18 cellular contexts compared by ENCODE assay signal in genomic region chr11:118533769-118534729, GRCh38. TPM values are rescaled to one million over a fixed set of nuclear protein-coding genes. Genes with fewer than 3 reads are reported as not detected.
DNase-seq lines count a peak whose midpoint lies in the region; ATAC-seq, FAIRE-seq and TF ChIP-seq lines count a peak whose summit lies in the region.
"Had no signal": no experiment of that assay in that cellular context is flagged by ENCODE, and none has a peak within 500 bp of the region (broad histone marks: within the 10 kb centered on the region; RNA-seq: fewer than 3 reads in every experiment).

No MANE protein-coding gene starts in this region.

- DNase-seq in Caco-2 (peak; percentile 75 to 87), K562 (ENCODE audit: extremely low read depth in 1 of 4, low spot score in 3 of 4) (peak in 2 of 4 experiments; percentile 34 to 41), left lung (no peak), small intestine (peak; percentile 99), iPS-NIHi11 (ENCODE audit: low spot score) (no peak), COLO668 (lab: John Stamatoyannopoulos, UW; ENCODE audit: unreplicated experiment) (no peak)
- no peak for DNase-seq in activated CD4-positive, alpha-beta T cell treated with anti-CD3 and anti-CD28 coated beads, Interleukin-2, amount 50 U/mL, for 48 hours
- DNase-seq: activated CD4-positive, alpha-beta T cell treated with anti-CD3 and anti-CD28 coated beads for 36 hours; activated naive CD4-positive, alpha-beta T cell treated with anti-CD3 and anti-CD28 coated beads for 36 hours; BE2C; DMS79; effector memory CD4-positive, alpha-beta T cell; HFFc6; NCI-H187 treated with DMSO at 0.1 percent for 48 hours; stomach had no signal

- peak; percentile 19 for FAIRE-seq in K562 (lab: Jason Lieb, UNC)
- no peak for FAIRE-seq in small intestine (lab: Jason Lieb, UNC)
- FAIRE-seq: bronchial epithelial cell had no signal

- H3K4me3 ChIP-seq in Caco-2 (ENCODE audit: low read depth, low read length), result no peak overlapping the region
- no peak overlapping the region for H3K4me3 ChIP-seq in K562
- H3K4me3 ChIP-seq in left lung, result no peak overlapping the region
- peak overlapping the region in 1 of 2 donors; percentile 48 for H3K4me3 ChIP-seq in small intestine (ENCODE audit: low read depth in 1 of 2, low read length in 2 of 2)
- H3K4me3 ChIP-seq: stomach had no signal

- no peak for TF ChIP-seq POLR2A in K562 (conservative IDR thresholded peaks at IDR 0.05)

- intact Hi-C loops in Caco-2 (cut with micrococcal nuclease; ENCODE audit: unreplicated experiment), result loop anchor here (1.0 to 2.0 kb wide), 2 partner anchors 19 to 32 kb away; no protein-coding TSS in a partner anchor
- intact Hi-C loops in K562 (cut with micrococcal nuclease), result loop anchor here (5.0 kb wide), 1 partner anchor 33 kb away; the partner anchor contains the start of gene IFT46
- intact Hi-C loops in left lung (cut with DNase I), result no loop called here

- H3K4me3 Mint-ChIP-seq in Caco-2 (ENCODE audit: unreplicated experiment), result peak overlapping the region; percentile 20
- H3K4me3 Mint-ChIP-seq: activated CD4-positive, alpha-beta T cell treated with anti-CD3 and anti-CD28 coated beads for 36 hours; activated naive CD4-positive, alpha-beta T cell treated with anti-CD3 and anti-CD28 coated beads for 36 hours; HFFc6 had no signal

- peak in 1 of 2 experiments; percentile 32; a peak in 1 of 4 replicates for TF ChIP-seq RAD21 in K562 (CRISPR knock-in tag; conservative IDR thresholded peaks at IDR 0.05 in 1 of 2, IDR thresholded peaks at IDR 0.05 in 1 of 2)

- POLR2A ChIA-PET in Caco-2 (lab: Charles Lee), result interaction anchor here (0.6 kb wide), 1 partner anchor 57 kb away, joined by 3 read pairs; no protein-coding TSS in a partner anchor
- POLR2A ChIA-PET in K562 (lab: Yijun Ruan, JAX), result interaction anchor here (0.6 to 0.8 kb wide), 2 partner anchors 28 to 676 kb away, joined by 3 to 5 read pairs; no protein-coding TSS in a partner anchor

- H3K36me3 Mint-ChIP-seq in Caco-2 (ENCODE audit: insufficient read depth, unreplicated experiment), result peaks cover 18% of the 10 kb centered on the region

- CTCF ChIA-PET in Caco-2 (lab: Charles Lee) (interaction anchor here (0.5 to 1.2 kb wide), 2 partner anchors 34 to 363 kb away, joined by 4 read pairs; no protein-coding TSS in a partner anchor), K562 (lab: Yijun Ruan, JAX; ENCODE audit: low intra/inter-chr PET ratio) (no interaction called here)

- H3K9me3 ChIP-seq in Caco-2 (no peaks in the 10 kb centered on the region), K562 (replicated peaks; ENCODE audit: control insufficient read depth, insufficient read depth, low read depth, low read length) (no peaks in the 10 kb centered on the region), left lung (no peaks in the 10 kb centered on the region), small intestine (ENCODE audit: control insufficient read depth, low read depth) (no peaks in the 10 kb centered on the region)
- H3K9me3 ChIP-seq: BE2C, stomach had no signal

- H3K9me1 ChIP-seq in K562 (ENCODE audit: control insufficient read depth, insufficient read depth, low read length), result no peaks in the 10 kb centered on the region

- no peak for TF ChIP-seq EP300 in K562 (IDR thresholded peaks at IDR 0.05; ENCODE audit: low read length)

- 34% methylated on average over 25 of the region's 27 CpGs for WGBS in K562 (ENCODE audit: insufficient coverage, low coverage, missing lambda C conversion rate)
- 16 to 61% (median 31%) methylated on average over 27 of the region's 27 CpGs for WGBS in small intestine, 3 donors

- no peaks in the 10 kb centered on the region for H3K9me3 Mint-ChIP-seq in Caco-2 (ENCODE audit: unreplicated experiment)
- H3K9me3 Mint-ChIP-seq: activated naive CD4-positive, alpha-beta T cell treated with anti-CD3 and anti-CD28 coated beads for 36 hours; HFFc6; IgD-negative memory B cell had no signal

- TF ChIP-seq CTCF in Caco-2 (IDR thresholded peaks at IDR 0.05; ENCODE audit: insufficient read depth in 1 of 2, low read depth in 1 of 2, low read length in 1 of 2, severe bottlenecking in 1 of 2, unreplicated experiment in 1 of 2), result peak; percentile 6 to 55
- peak in 2 of 3 experiments; percentile 22 to 28; a peak in 3 of 6 replicates for TF ChIP-seq CTCF in K562 (IDR thresholded peaks at IDR 0.05 in 2 of 3, conservative IDR thresholded peaks at IDR 0.05 in 1 of 3; ENCODE audit: insufficient read depth in 2 of 3, low read depth in 1 of 3, low read length in 3 of 3)
- no peak for TF ChIP-seq CTCF in left lung (IDR thresholded peaks at IDR 0.05)

- H3K27ac ChIP-seq in K562 (ENCODE audit: extremely low read depth, low read depth, low read length), result no peak overlapping the region
- H3K27ac ChIP-seq in left lung, result no peak overlapping the region
- H3K27ac ChIP-seq in small intestine (ENCODE audit: low read depth in 1 of 2, low read length in 1 of 2), result peak overlapping the region; percentile 90 to 96
- H3K27ac ChIP-seq: stomach had no signal

- no peaks in the 10 kb centered on the region; the same call in 2 of the 3 replicates for H3K79me2 ChIP-seq in K562 (ENCODE audit: control insufficient read depth, insufficient read depth, low read length)

- no TSS peak for BruUV-seq in Caco-2 (replicated peaks; lab: Mats Ljungman, UMichigan)
- no TSS peak for BruUV-seq in K562 (replicated peaks; lab: Mats Ljungman, UMichigan)

- in situ Hi-C loops in K562 (cut with MboI), result no loop called here

- peak overlapping the region; percentile 53 for H3K27ac Mint-ChIP-seq in Caco-2 (ENCODE audit: unreplicated experiment)
- H3K27ac Mint-ChIP-seq: activated CD4-positive, alpha-beta T cell treated with anti-CD3 and anti-CD28 coated beads for 36 hours; activated naive CD4-positive, alpha-beta T cell treated with anti-CD3 and anti-CD28 coated beads for 36 hours; HFFc6; IgD-negative memory B cell had no signal

- peaks cover 4% of the 10 kb centered on the region for H3K36me3 ChIP-seq in Caco-2 (ENCODE audit: control insufficient read depth, insufficient read depth, low read length)
- H3K36me3 ChIP-seq in K562 (ENCODE audit: control insufficient read depth, insufficient read depth, low read length), result no peaks in the 10 kb centered on the region
- no peaks in the 10 kb centered on the region for H3K36me3 ChIP-seq in left lung
- H3K36me3 ChIP-seq in small intestine (ENCODE audit: control insufficient read depth in 2 of 2, insufficient read depth in 2 of 2, low read length in 2 of 2), result no peaks in the 10 kb centered on the region
- H3K36me3 ChIP-seq: BE2C had no signal

- H3K27me3 ChIP-seq in Caco-2 (replicated peaks; ENCODE audit: control insufficient read depth, insufficient read depth, low read length) (no peaks in the 10 kb centered on the region), K562 (ENCODE audit: control insufficient read depth in 2 of 2, insufficient read depth in 2 of 2, low read length in 2 of 2) (no peaks in the 10 kb centered on the region), left lung (peaks cover 0 to 18% of the 10 kb centered on the region in 2 donors), small intestine (ENCODE audit: control insufficient read depth in 2 of 2, insufficient read depth in 2 of 2, low read length in 2 of 2) (no peaks in the 10 kb centered on the region)
- H3K27me3 ChIP-seq: BE2C, stomach had no signal

- peak overlapping the region in 1 of 2 experiments; percentile 10; a peak in 1 of 4 replicates for H3K9ac ChIP-seq in K562 (ENCODE audit: insufficient read depth in 1 of 2, low read depth in 2 of 2, low read length in 2 of 2)

- peak; percentile 10; the same call in 2 of the 3 replicates for ATAC-seq in K562
- peak; percentile 3 for ATAC-seq in left lung
- ATAC-seq: activated CD4-positive, alpha-beta T cell treated with anti-CD3 and anti-CD28 coated beads for 36 hours had no signal

- H3K4me2 ChIP-seq in K562 (ENCODE audit: insufficient read depth, low read length), result no peak overlapping the region

- no peaks in the 10 kb centered on the region for H3K27me3 Mint-ChIP-seq in Caco-2 (ENCODE audit: insufficient read depth, unreplicated experiment)
- H3K27me3 Mint-ChIP-seq: activated CD4-positive, alpha-beta T cell treated with anti-CD3 and anti-CD28 coated beads for 36 hours; IgD-negative memory B cell had no signal

- H4K20me1 ChIP-seq in K562 (replicated peaks; ENCODE audit: control insufficient read depth, insufficient read depth, low read length), result no peaks in the 10 kb centered on the region

- H3K4me1 ChIP-seq in Caco-2, result peaks cover 32% of the 10 kb centered on the region
- H3K4me1 ChIP-seq in K562 (replicated peaks in 1 of 2; ENCODE audit: control insufficient read depth in 2 of 2, insufficient read depth in 2 of 2, low read length in 2 of 2), result peaks cover 17 to 40% of the 10 kb centered on the region in 2 experiments
- peaks cover 7 to 23% of the 10 kb centered on the region in 2 donors for H3K4me1 ChIP-seq in left lung
- H3K4me1 ChIP-seq in small intestine (ENCODE audit: control insufficient read depth in 2 of 2, insufficient read depth in 1 of 2, low read depth in 1 of 2, low read length in 1 of 2), result peaks cover 0 to 3% of the 10 kb centered on the region in 2 donors
- H3K4me1 ChIP-seq: BE2C had no signal

- H3K4me1 Mint-ChIP-seq in Caco-2 (ENCODE audit: low read depth, unreplicated experiment), result peaks cover 39% of the 10 kb centered on the region

- peak overlapping the region; percentile 25; the same call in 1 of the 2 replicates for H2AFZ ChIP-seq in K562 (ENCODE audit: low read depth, low read length)

RNA-seq across cellular contexts. Expression of gene TMEM25, which starts 3.1 kb away (rescaled TPM):
- total RNA-seq in Caco-2 (2022), result 53.8 and 63.1 TPM in 2 replicates
- total RNA-seq in K562 (2011; cell fraction: chromatin; rRNA removed; ENCODE audit: low replicate concordance), result 15.4 and 39.3 TPM in 2 replicates
- total RNA-seq in K562 (2011; cell fraction: nucleolus; rRNA removed), result 19.7 and 20.1 TPM in 2 replicates
- 15.8 and 18.2 TPM in 2 replicates for total RNA-seq in K562 (2011; cell fraction: nucleoplasm; rRNA removed)
- 1.5 and 2.1 TPM in 2 replicates for total RNA-seq in K562 (2014; rRNA removed)
- total RNA-seq in K562 (2014; rRNA removed; fragmentation: Illumina TruSeq; extraction: Trizol), result 0.77 and 1.2 TPM in 2 replicates
- total RNA-seq in K562 (2015; rRNA removed; fragmentation: Illumina TruSeq; extraction: Trizol), result 1.8 and 2.0 TPM in 2 replicates
- total RNA-seq in K562 (2021), result 3.2 TPM in 2 replicates
- polyA plus RNA-seq in K562 (2011; rRNA removed), result 2.2 and 7.1 TPM in 2 replicates
- 4.0 and 6.3 TPM in 2 replicates for polyA plus RNA-seq in K562 (2011; cell fraction: cytosol; rRNA removed)
- 35.3 and 59.2 TPM in 2 replicates for polyA plus RNA-seq in K562 (2011; cell fraction: nucleus; rRNA removed)
- 1.6 and 4.2 TPM in 2 replicates for polyA plus RNA-seq in K562 (2012)
- 2.7 and 3.4 TPM in 2 replicates for polyA plus RNA-seq in K562 (2014; fragmentation: Illumina TruSeq; extraction: Trizol)
- under 1 TPM; 0.34 to 0.49 TPM for polyA plus RNA-seq in K562 (2014; fragmentation: Nextera tagmentation; extraction: Ambion mirVana)
- polyA plus RNA-seq in K562 (2014; rRNA removed), result 3.8 and 4.3 TPM in 2 replicates
- polyA minus RNA-seq in K562 (2011; rRNA and poly(A)+ RNA removed), result 4.1 and 5.3 TPM in 2 replicates
- polyA minus RNA-seq in K562 (2011; cell fraction: cytosol; rRNA and poly(A)+ RNA removed), result 2.1 and 6.1 TPM in 2 replicates
- polyA minus RNA-seq in K562 (2011; cell fraction: nucleus; rRNA and poly(A)+ RNA removed), result 11.3 and 17.8 TPM in 2 replicates
- 10 to 100 TPM; 15.4 to 33.2 TPM for total RNA-seq in left lung
- polyA plus RNA-seq in small intestine, result 100 to 1,000 TPM in 2 of 3 donors, 10 to 100 TPM in 1; 49.7 to 128 (median 103) TPM

RNA-seq across cellular contexts. Expression of gene TTC36, which starts 6.8 kb away (rescaled TPM):
- total RNA-seq in Caco-2 (2022) (1.2 and 3.3 TPM in 2 replicates), K562 (2014; rRNA removed) (0.78 TPM in 1 of 2 replicates, not detected in the other), K562 (2014; rRNA removed; fragmentation: Illumina TruSeq; extraction: Trizol) (not detected in 2 replicates), K562 (2015; rRNA removed; fragmentation: Illumina TruSeq; extraction: Trizol) (not detected in 2 replicates), K562 (2021) (0.22 and 0.36 TPM in 2 replicates), left lung (under 1 TPM in 1 of 2 donors, not detected in 1; 0.82 TPM)
- total RNA-seq in K562 (2011; cell fraction: chromatin; rRNA removed; ENCODE audit: low replicate concordance), result not detected in 2 replicates
- total RNA-seq in K562 (2011; cell fraction: nucleolus; rRNA removed), result 0.66 and 0.83 TPM in 2 replicates
- not detected in 2 replicates for total RNA-seq in K562 (2011; cell fraction: nucleoplasm; rRNA removed)
- polyA plus RNA-seq in K562 (2011; rRNA removed) (not detected in 2 replicates), K562 (2014; fragmentation: Illumina TruSeq; extraction: Trizol) (not detected in 2 replicates), K562 (2014; fragmentation: Nextera tagmentation; extraction: Ambion mirVana) (not detected), K562 (2014; rRNA removed) (0.23 and 0.59 TPM in 2 replicates), small intestine (10 to 100 TPM in 2 of 3 donors, 1 to 10 TPM in 1; 3.4 to 91.3 (median 26.6) TPM)
- polyA plus RNA-seq in K562 (2011; cell fraction: cytosol; rRNA removed), result 0.06 TPM in 1 of 2 replicates, not detected in the other
- 0.18 and 0.53 TPM in 2 replicates for polyA plus RNA-seq in K562 (2011; cell fraction: nucleus; rRNA removed)
- polyA plus RNA-seq in K562 (2012), result 0.14 and 0.15 TPM in 2 replicates
- polyA minus RNA-seq in K562 (2011; rRNA and poly(A)+ RNA removed), result not detected in 2 replicates
- not detected in 2 replicates for polyA minus RNA-seq in K562 (2011; cell fraction: cytosol; rRNA and poly(A)+ RNA removed)
- 0.27 and 0.78 TPM in 2 replicates for polyA minus RNA-seq in K562 (2011; cell fraction: nucleus; rRNA and poly(A)+ RNA removed)
- total RNA-seq: activated naive CD4-positive, alpha-beta T cell treated with anti-CD3 and anti-CD28 coated beads for 36 hours; bronchial epithelial cell; NCI-H460 had no signal

RNA-seq across cellular contexts. Expression of gene IFT46, which starts 31.7 kb away (rescaled TPM):
- total RNA-seq in Caco-2 (2022) (26.8 and 30.6 TPM in 2 replicates), K562 (2014; rRNA removed) (11.8 and 12.0 TPM in 2 replicates), K562 (2014; rRNA removed; fragmentation: Illumina TruSeq; extraction: Trizol) (14.3 and 15.2 TPM in 2 replicates), K562 (2015; rRNA removed; fragmentation: Illumina TruSeq; extraction: Trizol) (15.2 and 16.6 TPM in 2 replicates), K562 (2021) (9.9 and 10.1 TPM in 2 replicates), left lung (10 to 100 TPM; 15.6 to 19.1 TPM)
- 15.4 and 15.5 TPM in 2 replicates for total RNA-seq in K562 (2011; cell fraction: chromatin; rRNA removed; ENCODE audit: low replicate concordance)
- total RNA-seq in K562 (2011; cell fraction: nucleolus; rRNA removed), result 7.9 and 8.5 TPM in 2 replicates
- 11.7 and 12.6 TPM in 2 replicates for total RNA-seq in K562 (2011; cell fraction: nucleoplasm; rRNA removed)
- polyA plus RNA-seq in K562 (2011; rRNA removed) (16.8 and 30.4 TPM in 2 replicates), K562 (2014; fragmentation: Illumina TruSeq; extraction: Trizol) (15.9 and 18.9 TPM in 2 replicates), K562 (2014; fragmentation: Nextera tagmentation; extraction: Ambion mirVana) (10 to 100 TPM; 24.2 to 29.5 TPM), K562 (2014; rRNA removed) (14.3 and 14.8 TPM in 2 replicates), small intestine (1 to 10 TPM; 5.8 to 9.5 (median 7.3) TPM)
- 10.8 and 26.7 TPM in 2 replicates for polyA plus RNA-seq in K562 (2011; cell fraction: cytosol; rRNA removed)
- polyA plus RNA-seq in K562 (2011; cell fraction: nucleus; rRNA removed), result 8.8 and 20.4 TPM in 2 replicates
- 10.6 and 13.5 TPM in 2 replicates for polyA plus RNA-seq in K562 (2012)
- polyA minus RNA-seq in K562 (2011; rRNA and poly(A)+ RNA removed), result 14.8 and 27.5 TPM in 2 replicates
- polyA minus RNA-seq in K562 (2011; cell fraction: cytosol; rRNA and poly(A)+ RNA removed), result 5.8 and 6.4 TPM in 2 replicates
- polyA minus RNA-seq in K562 (2011; cell fraction: nucleus; rRNA and poly(A)+ RNA removed), result 2.0 and 6.7 TPM in 2 replicates

RNA-seq across cellular contexts. Expression of gene ARCN1, which starts 38.2 kb away (rescaled TPM):
- total RNA-seq in Caco-2 (2022) (313 and 330 TPM in 2 replicates), K562 (2014; rRNA removed) (47.4 and 50.4 TPM in 2 replicates), K562 (2014; rRNA removed; fragmentation: Illumina TruSeq; extraction: Trizol) (76.4 and 87.6 TPM in 2 replicates), K562 (2015; rRNA removed; fragmentation: Illumina TruSeq; extraction: Trizol) (72.3 and 77.9 TPM in 2 replicates), K562 (2021) (87.6 and 94.4 TPM in 2 replicates), left lung (100 to 1,000 TPM; 141 to 163 TPM)
- total RNA-seq in K562 (2011; cell fraction: chromatin; rRNA removed; ENCODE audit: low replicate concordance), result 33.0 and 70.2 TPM in 2 replicates
- total RNA-seq in K562 (2011; cell fraction: nucleolus; rRNA removed), result 25.1 and 26.7 TPM in 2 replicates
- 50.7 and 82.0 TPM in 2 replicates for total RNA-seq in K562 (2011; cell fraction: nucleoplasm; rRNA removed)
- polyA plus RNA-seq in K562 (2011; rRNA removed) (224 and 237 TPM in 2 replicates), K562 (2014; fragmentation: Illumina TruSeq; extraction: Trizol) (109 and 126 TPM in 2 replicates), K562 (2014; fragmentation: Nextera tagmentation; extraction: Ambion mirVana) (10 to 100 TPM; 30.0 to 43.5 TPM), K562 (2014; rRNA removed) (75.8 and 81.0 TPM in 2 replicates), small intestine (100 to 1,000 TPM in 2 of 3 donors, 10 to 100 TPM in 1; 79.7 to 125 (median 103) TPM)
- polyA plus RNA-seq in K562 (2011; cell fraction: cytosol; rRNA removed), result 136 and 284 TPM in 2 replicates
- 27.6 and 58.6 TPM in 2 replicates for polyA plus RNA-seq in K562 (2011; cell fraction: nucleus; rRNA removed)
- polyA plus RNA-seq in K562 (2012), result 72.5 and 103 TPM in 2 replicates
- polyA minus RNA-seq in K562 (2011; rRNA and poly(A)+ RNA removed), result 236 and 317 TPM in 2 replicates
- polyA minus RNA-seq in K562 (2011; cell fraction: cytosol; rRNA and poly(A)+ RNA removed), result 88.0 and 104 TPM in 2 replicates
- 8.8 and 22.3 TPM in 2 replicates for polyA minus RNA-seq in K562 (2011; cell fraction: nucleus; rRNA and poly(A)+ RNA removed)

Comparison
In these comparisons a context has a peak if more than half of its experiments do, and no peak if none do; other contexts are left out.
1. DNase-seq: peak in Caco-2 (2 of 2) and small intestine (single experiment); none in left lung (0 of 2), iPS-NIHi11 (single experiment), activated CD4-positive, alpha-beta T cell treated with anti-CD3 and anti-CD28 coated beads, Interleukin-2, amount 50 U/mL, for 48 hours (0 of 2) and COLO668 (single experiment).
2. CTCF ChIP-seq: peak in Caco-2 (2 of 2) and K562 (2 of 3); none in left lung (0 of 2).
3. H3K27ac ChIP-seq: peak in small intestine (2 of 2); none in K562 (single experiment) and left lung (0 of 2).
4. intact Hi-C loops: an anchor here in Caco-2 (1.0 to 2.0 kb wide) and K562 (5.0 kb wide); none called in left lung.